ENCODE assay signal across 8 cellular contexts in the genomic region with DNA sequence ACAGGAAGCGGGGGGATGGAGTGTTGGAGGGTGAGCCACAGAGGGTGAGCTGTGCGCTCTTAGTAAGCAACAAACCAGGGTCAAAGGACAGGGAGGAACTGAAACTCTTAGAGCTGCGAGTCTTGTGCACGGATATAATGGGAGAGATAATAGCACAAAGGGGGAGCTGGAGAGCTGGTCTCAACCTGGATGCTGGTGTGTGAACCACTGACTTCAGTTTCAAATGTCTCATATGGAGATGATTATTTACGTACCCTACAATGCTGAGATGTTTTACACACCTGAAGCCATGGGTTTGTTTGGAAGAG. TPM values are rescaled to one million over a fixed set of nuclear protein-coding genes. Genes with fewer than 3 reads are reported as not detected.
DNase-seq lines count a peak whose midpoint lies in the region; ATAC-seq and TF ChIP-seq lines count a peak whose summit lies in the region.

No MANE protein-coding gene starts in this region.

- DNase-seq in GM12865 (ENCODE audit: low read depth) (peak; percentile 75), dermis blood vessel endothelial cell (peak; percentile 37), NCI-H2107 treated with DMSO at 0.1 percent for 48 hours (lab: John Stamatoyannopoulos, UW; ENCODE audit: unreplicated experiment) (no peak), NCI-H524 treated with DMSO at 0.1 percent for 48 hours (lab: John Stamatoyannopoulos, UW) (no peak)
- DNase-seq in activated CD4-positive, alpha-beta T cell treated with anti-CD3 and anti-CD28 coated beads, Interleukin-2, amount 50 U/mL, for 4 hours, result no peak
- no peak for DNase-seq in stimulated activated CD4-positive, alpha-beta T cell treated with anti-CD3 and anti-CD28 coated beads, Interleukin-2, amount 100 ng/mL, for 24 hours

- ATAC-seq in GM21526 (IDR thresholded peaks at IDR 0.05; ENCODE audit: low FRiP score, unreplicated experiment) (peak; percentile 100), HG03571 (IDR thresholded peaks at IDR 0.05; ENCODE audit: unreplicated experiment) (peak; percentile 99)

- peak; percentile 24 for TF ChIP-seq CTCF in GM12865 (IDR thresholded peaks at IDR 0.05; ENCODE audit: insufficient read depth, low read depth, low read length, missing control alignments)

- no peak overlapping the region for H3K4me3 ChIP-seq in GM12865 (ENCODE audit: low read depth, low read length)

RNA-seq across cellular contexts. Expression of gene PTGR3, which starts 35.9 kb away (rescaled TPM):
- 21.1 and 23.0 TPM in 2 replicates for total RNA-seq in dermis blood vessel endothelial cell

RNA-seq across cellular contexts. Expression of gene TSHZ1, which starts 37.5 kb away (rescaled TPM):
- total RNA-seq in dermis blood vessel endothelial cell, result 10.0 and 15.0 TPM in 2 replicates

Comparison
In these comparisons a context has a peak if more than half of its experiments do, and no peak if none do; other contexts are left out.
1. DNase-seq: peak in GM12865 (single experiment) and dermis blood vessel endothelial cell (single experiment); none in activated CD4-positive, alpha-beta T cell treated with anti-CD3 and anti-CD28 coated beads, Interleukin-2, amount 50 U/mL, for 4 hours (0 of 2), stimulated activated CD4-positive, alpha-beta T cell treated with anti-CD3 and anti-CD28 coated beads, Interleukin-2, amount 100 ng/mL, for 24 hours (0 of 2), NCI-H2107 treated with DMSO at 0.1 percent for 48 hours (single experiment) and NCI-H524 treated with DMSO at 0.1 percent for 48 hours (single experiment).